8 cellular contexts compared by ENCODE assay signal in genomic region chr14:60331201-60332045, GRCh38.
DNase-seq lines count a peak whose midpoint lies in the region; ATAC-seq and TF ChIP-seq lines count a peak whose summit lies in the region.

No MANE protein-coding gene starts in this region.

- peak overlapping the region; percentile 76 for H3K4me3 Mint-ChIP-seq in WTC11
- peak overlapping the region; percentile 86 for H3K4me3 Mint-ChIP-seq in central memory CD8-positive, alpha-beta T cell

- DNase-seq in AG08395 (ENCODE audit: low spot score) (peak; percentile 45), NCI-H2107 treated with DMSO at 0.1 percent for 48 hours (lab: John Stamatoyannopoulos, UW; ENCODE audit: unreplicated experiment) (peak; percentile 97), WTC11 (ENCODE audit: low spot score) (peak; percentile 90), left lung (peak; percentile 64 to 79)
- DNase-seq in central memory CD8-positive, alpha-beta T cell (ENCODE audit: low spot score in 2 of 2): peak; percentile 58 to 61
- DNase-seq in stimulated activated CD4-positive, alpha-beta T cell treated with anti-CD3 and anti-CD28 coated beads, Interleukin-4, amount 100 ng/mL, for 1 hour: peak; percentile 77

- no peaks in the 10 kb centered on the region for H3K9me3 ChIP-seq in left lung

- H3K4me1 ChIP-seq in left lung: peaks cover 0 to 7% of the 10 kb centered on the region in 2 donors

- POLR2A ChIA-PET in WTC11 (lab: Charles Lee): interaction anchor here (0.8 to 1.6 kb wide), 3 partner anchors 65 to 185 kb away, joined by 4 to 5 read pairs (median 4); no protein-coding TSS in a partner anchor

- intact Hi-C loops in left lung (cut with DNase I): no loop called here

- no peaks in the 10 kb centered on the region for H3K36me3 Mint-ChIP-seq in WTC11
- peaks cover 11% of the 10 kb centered on the region for H3K36me3 Mint-ChIP-seq in central memory CD8-positive, alpha-beta T cell (ENCODE audit: insufficient read depth)

- H3K36me3 ChIP-seq in left lung: no peaks in the 10 kb centered on the region

- H3K27ac ChIP-seq in left lung: no peak overlapping the region

- CTCF ChIA-PET in WTC11 (lab: Charles Lee): interaction anchor here (0.6 to 2.2 kb wide), 71 partner anchors 8 to 949 kb away, joined by 3 to 52 read pairs (median 5); partner anchors contain the start of genes PPM1A and SIX6

- TF ChIP-seq CTCF in WTC11 (IDR thresholded peaks at IDR 0.05) (peak; percentile 95), left lung (IDR thresholded peaks at IDR 0.05) (peak; percentile 82 to 87)

- H3K4me1 Mint-ChIP-seq in WTC11: peaks cover 35% of the 10 kb centered on the region
- peaks cover 16% of the 10 kb centered on the region for H3K4me1 Mint-ChIP-seq in central memory CD8-positive, alpha-beta T cell

- H3K27me3 ChIP-seq in left lung: peaks cover 19 to 54% of the 10 kb centered on the region in 2 donors

- no peaks in the 10 kb centered on the region; the same call in 1 of the 2 replicates for H3K27me3 Mint-ChIP-seq in WTC11 (ENCODE audit: low read depth)
- H3K27me3 Mint-ChIP-seq in central memory CD8-positive, alpha-beta T cell: peaks cover 76% of the 10 kb centered on the region

- no peaks in the 10 kb centered on the region for H3K9me3 Mint-ChIP-seq in WTC11
- H3K9me3 Mint-ChIP-seq in central memory CD8-positive, alpha-beta T cell: no peaks in the 10 kb centered on the region

- peak overlapping the region; percentile 14 to 41 for H3K4me3 ChIP-seq in left lung

- ATAC-seq in GM18861 (IDR thresholded peaks at IDR 0.05; ENCODE audit: unreplicated experiment) (peak; percentile 49), HG03095 (IDR thresholded peaks at IDR 0.05; ENCODE audit: unreplicated experiment) (peak; percentile 68), WTC11 (peak; percentile 74), left lung (peak; percentile 85)
- peak; percentile 80 for ATAC-seq in central memory CD8-positive, alpha-beta T cell (replicated peaks; ENCODE audit: extremely low read depth, poor library complexity, severe bottlenecking)

- H3K27ac Mint-ChIP-seq in WTC11: peak overlapping the region; percentile 82
- peak overlapping the region; percentile 93 for H3K27ac Mint-ChIP-seq in central memory CD8-positive, alpha-beta T cell (ENCODE audit: low read depth)

TF ChIP-seq in WTC11, 78 proteins besides CTCF, POLR2A, EP300 and RAD21:
- TF ChIP-seq MAX (CRISPR knock-in tag; IDR thresholded peaks at IDR 0.05): peak; percentile 68; the same call in 1 of the 2 replicates
- TF ChIP-seq FOXP1 (CRISPR knock-in tag; IDR thresholded peaks at IDR 0.05; ENCODE audit: borderline replicate concordance): peak; percentile 46; the same call in 1 of the 2 replicates
- 0 out of 2 replicates have a peak, but pooled peaks have one; percentile 35 for TF ChIP-seq SMAD3 (CRISPR knock-in tag; IDR thresholded peaks at IDR 0.05; ENCODE audit: borderline replicate concordance)
- TF ChIP-seq CREM (CRISPR knock-in tag; IDR thresholded peaks at IDR 0.05): no peak
- TF ChIP-seq, protein P1, sequence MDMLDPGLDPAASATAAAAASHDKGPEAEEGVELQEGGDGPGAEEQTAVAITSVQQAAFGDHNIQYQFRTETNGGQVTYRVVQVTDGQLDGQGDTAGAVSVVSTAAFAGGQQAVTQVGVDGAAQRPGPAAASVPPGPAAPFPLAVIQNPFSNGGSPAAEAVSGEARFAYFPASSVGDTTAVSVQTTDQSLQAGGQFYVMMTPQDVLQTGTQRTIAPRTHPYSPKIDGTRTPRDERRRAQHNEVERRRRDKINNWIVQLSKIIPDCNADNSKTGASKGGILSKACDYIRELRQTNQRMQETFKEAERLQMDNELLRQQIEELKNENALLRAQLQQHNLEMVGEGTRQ (CRISPR knock-in tag; IDR thresholded peaks at IDR 0.05): no peak
- TF ChIP-seq CREB1 (CRISPR knock-in tag; IDR thresholded peaks at IDR 0.05): peak; percentile 56; the same call in 1 of the 2 replicates
- TF ChIP-seq SP1 (CRISPR knock-in tag; conservative IDR thresholded peaks at IDR 0.05): 0 out of 2 replicates have a peak, but pooled peaks have one; percentile 22
- TF ChIP-seq FOXK1 (CRISPR knock-in tag; IDR thresholded peaks at IDR 0.05): 0 out of 2 replicates have a peak, but pooled peaks have one; percentile 20
- TF ChIP-seq ZNF232 (CRISPR knock-in tag; IDR thresholded peaks at IDR 0.05): peak; percentile 57; the same call in 1 of the 2 replicates

Comparison
In these comparisons a context has a peak if more than half of its experiments do, and no peak if none do; other contexts are left out.
1. DNase-seq: peak in every context shown above with its lines; median percentile 97 in NCI-H2107 treated with DMSO at 0.1 percent for 48 hours; 90 in WTC11; 77 in stimulated activated CD4-positive, alpha-beta T cell treated with anti-CD3 and anti-CD28 coated beads, Interleukin-4, amount 100 ng/mL, for 1 hour; 72 in left lung; 60 in central memory CD8-positive, alpha-beta T cell; 45 in AG08395.